In the genomic region with DNA sequence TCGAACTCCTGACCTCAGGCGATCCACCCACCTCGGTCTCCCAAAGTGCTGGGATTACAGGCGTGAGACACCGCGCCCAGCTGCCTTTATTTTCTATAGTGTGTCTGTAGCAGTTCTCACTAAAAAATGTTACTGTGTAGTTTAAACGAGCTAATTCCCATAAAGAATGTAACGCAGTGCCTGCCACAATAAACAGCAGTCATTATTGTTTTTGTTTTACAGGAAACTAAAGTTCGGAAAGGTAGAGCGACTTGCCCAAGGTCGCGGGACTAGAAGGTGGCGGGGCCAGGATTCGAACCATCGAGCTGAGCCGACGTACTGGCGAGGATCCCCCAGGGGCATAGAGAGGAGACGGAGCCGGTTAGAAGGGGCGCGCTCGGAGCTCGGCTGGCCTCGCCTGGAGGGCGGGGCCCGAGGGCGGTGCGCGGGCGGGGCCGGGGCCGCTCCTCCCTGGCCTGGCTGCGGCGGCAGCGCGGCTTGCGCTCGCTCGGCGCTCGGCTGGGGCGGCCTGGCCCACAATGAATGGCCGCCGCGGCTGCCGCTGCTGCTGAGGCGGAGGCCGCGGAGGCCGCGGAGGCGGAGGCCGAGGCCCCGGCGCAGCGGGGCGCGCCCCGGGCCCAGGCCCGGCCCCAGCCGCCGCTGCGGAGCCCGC, we compare ENCODE assay signal across 7 cellular contexts. TPM values are rescaled to one million over a fixed set of nuclear protein-coding genes. Genes with fewer than 3 reads are reported as not detected.
DNase-seq lines count a peak whose midpoint lies in the region; ATAC-seq, FAIRE-seq and TF ChIP-seq lines count a peak whose summit lies in the region.

TSS of gene NACC1 (plus strand) at position 493 of the 652 bp plus-strand sequence. CDS start 16,944 bp downstream, outside the sequence.

- peak; percentile 43 for ATAC-seq in GM18519 (IDR thresholded peaks at IDR 0.05; ENCODE audit: low FRiP score, unreplicated experiment)
- peak; percentile 48 for ATAC-seq in HG03066 (IDR thresholded peaks at IDR 0.05; ENCODE audit: low read depth, unreplicated experiment)
- ATAC-seq in activated B cell treated with CpG ODN at 0.5 μM for 24 hours (ENCODE audit: low read depth) = peak; percentile 81

- DNase-seq in NCI-H2196 treated with DMSO at 0.1 percent for 48 hours (lab: John Stamatoyannopoulos, UW; ENCODE audit: unreplicated experiment) (peak; percentile 88), activated B cell treated with CpG ODN at 0.5 μM for 24 hours (peak; percentile 94), bronchial epithelial cell (ENCODE audit: low read depth) (peak; percentile 65), inferior parietal cortex (ENCODE audit: extremely low spot score) (peak; percentile 86), spleen (peak; percentile 98)

- peak within 1 kb of the TSS; percentile 96 for H3K27ac Mint-ChIP-seq in activated B cell treated with CpG ODN at 0.5 μM for 24 hours

- TF ChIP-seq POLR2A in spleen (IDR thresholded peaks at IDR 0.05) = no peak

- 3 to 6% (median 3%) methylated on average over 26 to 65 of the region's 65 CpGs for WGBS in spleen, 5 donors

- peak within 1 kb of the TSS; percentile 71 to 88 (median 82) for H3K27ac ChIP-seq in spleen

- H3K9me3 Mint-ChIP-seq in activated B cell treated with CpG ODN at 0.5 μM for 24 hours = no peaks in the 10 kb centered on the region

- peaks cover 24% of the 10 kb centered on the region for H3K36me3 Mint-ChIP-seq in activated B cell treated with CpG ODN at 0.5 μM for 24 hours (ENCODE audit: low read depth)

- H3K4me3 Mint-ChIP-seq in activated B cell treated with CpG ODN at 0.5 μM for 24 hours = peak within 1 kb of the TSS; percentile 99

- no peak for TF ChIP-seq CTCF in activated B cell treated with CpG ODN at 0.5 μM for 24 hours (IDR thresholded peaks at IDR 0.05)
- no peak for TF ChIP-seq CTCF in bronchial epithelial cell (IDR thresholded peaks at IDR 0.05; ENCODE audit: insufficient read depth, low read length, severe bottlenecking)
- peak in 1 of 11 experiments; percentile 15 for TF ChIP-seq CTCF in spleen (IDR thresholded peaks at IDR 0.05 in 8 of 11, conservative IDR thresholded peaks at IDR 0.05 in 3 of 11)

- H3K9me3 ChIP-seq in spleen = no peaks in the 10 kb centered on the region

- POLR2A ChIA-PET in activated B cell treated with CpG ODN at 0.5 μM for 24 hours (lab: Charles Lee) = interaction anchor here (0.6 to 6.6 kb wide), 21 partner anchors 9 to 889 kb away, joined by 3 to 158 read pairs (median 6); partner anchors contain the start of genes CALR, IER2, LYL1 and STX10

- FAIRE-seq in bronchial epithelial cell (lab: Jason Lieb, UNC) = no peak

- no peaks in the 10 kb centered on the region for H3K27me3 Mint-ChIP-seq in activated B cell treated with CpG ODN at 0.5 μM for 24 hours

- no peaks in the 10 kb centered on the region for H3K27me3 ChIP-seq in bronchial epithelial cell (ENCODE audit: control insufficient read depth, insufficient read depth, low read length)
- H3K27me3 ChIP-seq in spleen (replicated peaks in 1 of 7) = no peaks in the 10 kb centered on the region

- H3K4me1 ChIP-seq in spleen = peaks cover 22 to 82% (median 60%) of the 10 kb centered on the region in 6 donors

- CTCF ChIA-PET in activated B cell treated with CpG ODN at 0.5 μM for 24 hours (lab: Charles Lee) = interaction anchor here (0.8 to 1.9 kb wide), 8 partner anchors 13 to 153 kb away, joined by 3 to 11 read pairs (median 5); partner anchors contain the start of genes IER2 and STX10

- H3K4me3 ChIP-seq in bronchial epithelial cell (ENCODE audit: low read depth, low read length) (peak within 1 kb of the TSS; percentile 93), spleen (peak within 1 kb of the TSS; percentile 81 to 100 (median 98))

- intact Hi-C loops in activated B cell treated with CpG ODN at 0.5 μM for 24 hours (cut with micrococcal nuclease) (loop anchor here (1.0 to 5.0 kb wide), 3 partner anchors 33 to 889 kb away; partner anchors contain the start of gene RFX1), spleen (cut with DNase I; ENCODE audit: low total_unique reads) (no loop called here)

- H3K36me3 ChIP-seq in bronchial epithelial cell (ENCODE audit: control insufficient read depth, insufficient read depth, low read length) = peaks cover 7% of the 10 kb centered on the region
- H3K36me3 ChIP-seq in spleen = peaks cover 0 to 41% (median 14%) of the 10 kb centered on the region in 6 donors

- peaks cover 64% of the 10 kb centered on the region for H3K4me1 Mint-ChIP-seq in activated B cell treated with CpG ODN at 0.5 μM for 24 hours

RNA-seq across cellular contexts. Expression of gene NACC1, which starts in this region (rescaled TPM):
- total RNA-seq in activated B cell treated with CpG ODN at 0.5 μM for 24 hours (62.1 and 68.8 TPM in 2 replicates), bronchial epithelial cell (20.3 and 46.6 TPM in 2 replicates), spleen (10 to 100 TPM; 22.0 to 47.0 (median 37.7) TPM)
- polyA plus RNA-seq in spleen = 10 to 100 TPM in 1 of 3 donors, 1 to 10 TPM in 2; 5.5 to 32.8 (median 7.1) TPM

Comparison
In these comparisons a context has a peak if more than half of its experiments do, and no peak if none do; other contexts are left out.
1. Peak in every context shown above with its lines: DNase-seq, ATAC-seq, H3K4me3 ChIP-seq and H3K27ac ChIP-seq.